In the genomic region with DNA sequence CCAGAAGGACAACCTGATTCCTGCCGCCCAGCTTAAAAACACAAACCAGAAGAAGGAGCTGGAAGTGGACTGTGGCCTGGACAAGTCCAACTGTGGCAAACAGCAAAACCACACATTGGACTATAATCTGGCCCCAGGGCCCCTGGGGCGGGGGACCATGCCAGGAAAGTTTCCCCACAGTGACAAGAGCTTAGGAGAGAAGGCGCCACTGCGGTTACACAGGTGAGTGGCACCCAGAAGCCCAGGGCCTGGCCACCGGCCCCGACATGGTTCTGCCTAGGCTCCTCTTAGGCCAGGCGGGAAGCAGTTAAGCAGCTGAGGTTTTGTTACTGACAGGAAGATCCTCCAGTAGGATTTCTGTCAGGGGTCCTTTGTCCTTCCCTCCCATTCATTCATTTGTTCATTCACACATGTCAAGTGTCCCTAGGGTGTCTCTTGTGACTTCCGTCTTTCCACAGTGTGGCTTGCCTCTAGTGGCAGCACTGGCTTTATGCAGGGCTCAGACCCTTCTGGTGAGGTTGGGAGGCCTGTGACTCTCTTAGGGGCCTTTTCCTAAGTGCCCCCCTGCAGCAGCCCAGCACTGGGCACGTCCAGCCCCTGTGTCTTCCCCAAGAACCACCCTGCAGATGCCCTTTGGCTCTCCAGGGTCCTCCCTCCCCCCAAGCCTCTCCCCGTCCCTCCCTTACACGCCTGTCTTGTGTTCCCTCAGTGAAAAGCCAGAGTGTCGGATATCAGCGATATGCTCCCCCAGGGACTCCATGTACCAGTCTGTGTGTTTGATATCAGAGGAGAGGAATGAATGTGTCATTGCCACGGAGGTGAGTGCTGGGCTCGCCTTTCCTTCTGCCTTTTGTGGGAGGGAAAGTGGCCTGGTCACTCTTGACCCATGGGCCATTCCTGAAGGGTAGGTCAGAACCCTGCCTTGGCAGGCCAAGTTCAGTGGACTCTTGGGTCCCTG, we compare ENCODE assay signal across 1 cellular context.
TF ChIP-seq lines count a peak whose summit lies in the region.

No MANE protein-coding gene starts in this region.

TF ChIP-seq in SK-N-SH, 30 proteins besides CTCF, POLR2A, EP300 and RAD21 (continued from another document):
- TF ChIP-seq, protein P1, sequence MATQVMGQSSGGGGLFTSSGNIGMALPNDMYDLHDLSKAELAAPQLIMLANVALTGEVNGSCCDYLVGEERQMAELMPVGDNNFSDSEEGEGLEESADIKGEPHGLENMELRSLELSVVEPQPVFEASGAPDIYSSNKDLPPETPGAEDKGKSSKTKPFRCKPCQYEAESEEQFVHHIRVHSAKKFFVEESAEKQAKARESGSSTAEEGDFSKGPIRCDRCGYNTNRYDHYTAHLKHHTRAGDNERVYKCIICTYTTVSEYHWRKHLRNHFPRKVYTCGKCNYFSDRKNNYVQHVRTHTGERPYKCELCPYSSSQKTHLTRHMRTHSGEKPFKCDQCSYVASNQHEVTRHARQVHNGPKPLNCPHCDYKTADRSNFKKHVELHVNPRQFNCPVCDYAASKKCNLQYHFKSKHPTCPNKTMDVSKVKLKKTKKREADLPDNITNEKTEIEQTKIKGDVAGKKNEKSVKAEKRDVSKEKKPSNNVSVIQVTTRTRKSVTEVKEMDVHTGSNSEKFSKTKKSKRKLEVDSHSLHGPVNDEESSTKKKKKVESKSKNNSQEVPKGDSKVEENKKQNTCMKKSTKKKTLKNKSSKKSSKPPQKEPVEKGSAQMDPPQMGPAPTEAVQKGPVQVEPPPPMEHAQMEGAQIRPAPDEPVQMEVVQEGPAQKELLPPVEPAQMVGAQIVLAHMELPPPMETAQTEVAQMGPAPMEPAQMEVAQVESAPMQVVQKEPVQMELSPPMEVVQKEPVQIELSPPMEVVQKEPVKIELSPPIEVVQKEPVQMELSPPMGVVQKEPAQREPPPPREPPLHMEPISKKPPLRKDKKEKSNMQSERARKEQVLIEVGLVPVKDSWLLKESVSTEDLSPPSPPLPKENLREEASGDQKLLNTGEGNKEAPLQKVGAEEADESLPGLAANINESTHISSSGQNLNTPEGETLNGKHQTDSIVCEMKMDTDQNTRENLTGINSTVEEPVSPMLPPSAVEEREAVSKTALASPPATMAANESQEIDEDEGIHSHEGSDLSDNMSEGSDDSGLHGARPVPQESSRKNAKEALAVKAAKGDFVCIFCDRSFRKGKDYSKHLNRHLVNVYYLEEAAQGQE (IDR thresholded peaks at IDR 0.05; ENCODE audit: low read depth, low read length): no peak
- TF ChIP-seq, protein P2, sequence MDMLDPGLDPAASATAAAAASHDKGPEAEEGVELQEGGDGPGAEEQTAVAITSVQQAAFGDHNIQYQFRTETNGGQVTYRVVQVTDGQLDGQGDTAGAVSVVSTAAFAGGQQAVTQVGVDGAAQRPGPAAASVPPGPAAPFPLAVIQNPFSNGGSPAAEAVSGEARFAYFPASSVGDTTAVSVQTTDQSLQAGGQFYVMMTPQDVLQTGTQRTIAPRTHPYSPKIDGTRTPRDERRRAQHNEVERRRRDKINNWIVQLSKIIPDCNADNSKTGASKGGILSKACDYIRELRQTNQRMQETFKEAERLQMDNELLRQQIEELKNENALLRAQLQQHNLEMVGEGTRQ (IDR thresholded peaks at IDR 0.05; ENCODE audit: borderline replicate concordance, low read depth, low read length): no peak
- TF ChIP-seq, protein P3, sequence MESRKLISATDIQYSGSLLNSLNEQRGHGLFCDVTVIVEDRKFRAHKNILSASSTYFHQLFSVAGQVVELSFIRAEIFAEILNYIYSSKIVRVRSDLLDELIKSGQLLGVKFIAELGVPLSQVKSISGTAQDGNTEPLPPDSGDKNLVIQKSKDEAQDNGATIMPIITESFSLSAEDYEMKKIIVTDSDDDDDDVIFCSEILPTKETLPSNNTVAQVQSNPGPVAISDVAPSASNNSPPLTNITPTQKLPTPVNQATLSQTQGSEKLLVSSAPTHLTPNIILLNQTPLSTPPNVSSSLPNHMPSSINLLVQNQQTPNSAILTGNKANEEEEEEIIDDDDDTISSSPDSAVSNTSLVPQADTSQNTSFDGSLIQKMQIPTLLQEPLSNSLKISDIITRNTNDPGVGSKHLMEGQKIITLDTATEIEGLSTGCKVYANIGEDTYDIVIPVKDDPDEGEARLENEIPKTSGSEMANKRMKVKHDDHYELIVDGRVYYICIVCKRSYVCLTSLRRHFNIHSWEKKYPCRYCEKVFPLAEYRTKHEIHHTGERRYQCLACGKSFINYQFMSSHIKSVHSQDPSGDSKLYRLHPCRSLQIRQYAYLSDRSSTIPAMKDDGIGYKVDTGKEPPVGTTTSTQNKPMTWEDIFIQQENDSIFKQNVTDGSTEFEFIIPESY (IDR thresholded peaks at IDR 0.05; ENCODE audit: borderline replicate concordance, low read depth): no peak
- TF ChIP-seq, protein P4, sequence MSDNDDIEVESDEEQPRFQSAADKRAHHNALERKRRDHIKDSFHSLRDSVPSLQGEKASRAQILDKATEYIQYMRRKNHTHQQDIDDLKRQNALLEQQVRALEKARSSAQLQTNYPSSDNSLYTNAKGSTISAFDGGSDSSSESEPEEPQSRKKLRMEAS (IDR thresholded peaks at IDR 0.05; ENCODE audit: low read depth): no peak
- TF ChIP-seq FOXM1 (IDR thresholded peaks at IDR 0.05; ENCODE audit: low read depth): no peak
- TF ChIP-seq EZH2phosphoT487 (IDR thresholded peaks at IDR 0.05; ENCODE audit: borderline replicate concordance, low read depth): no peak
